Comparison of ENCODE assay signal across 35 cellular contexts in genomic region chr3:3464131-3464530, GRCh38.
"Had no signal": no experiment of that assay in that cellular context is flagged by ENCODE, and none has a peak within 500 bp of the region (broad histone marks: within the 10 kb centered on the region; RNA-seq: fewer than 3 reads in every experiment).

No MANE protein-coding gene starts in this region.

- DNase-seq: activated B cell treated with CpG ODN at 0.5 μM for 24 hours; activated CD4-positive, alpha-beta memory T cell treated with anti-CD3 and anti-CD28 coated beads for 36 hours; activated CD4-positive, alpha-beta T cell treated with anti-CD3 and anti-CD28 coated beads for 4 hours; activated CD4-positive, alpha-beta T cell treated with anti-CD3 and anti-CD28 coated beads, Interleukin-2, amount 10 ng/mL, durations not matched to agents 24 days and 14 days; activated CD4-positive, alpha-beta T cell treated with anti-CD3 and anti-CD28 coated beads, Interleukin-2, amount 50 U/mL, for 1 hour; activated CD4-positive, alpha-beta T cell treated with anti-CD3 and anti-CD28 coated beads, Interleukin-2, amount 50 U/mL, for 4 hours; activated CD4-positive, CD25-positive, alpha-beta regulatory T cell treated with anti-CD3 and anti-CD28 coated beads, Interleukin-2, amount 50 U/mL, for 72 hours; activated CD8-positive, alpha-beta memory T cell treated with anti-CD3 and anti-CD28 coated beads, Interleukin-2, amount 50 U/mL, for 4 hours; activated CD8-positive, alpha-beta T cell treated with anti-CD3 and anti-CD28 coated beads for 36 hours; activated effector memory CD4-positive, alpha-beta T cell treated with anti-CD3 and anti-CD28 coated beads, Interleukin-2, amount 50 U/mL, for 16 hours; activated gamma-delta T cell treated with Interleukin-2 at 50 U/mL for 16 hours; activated naive CD4-positive, alpha-beta T cell; activated naive CD4-positive, alpha-beta T cell treated with anti-CD3 and anti-CD28 coated beads for 36 hours; activated naive CD4-positive, alpha-beta T cell treated with anti-CD3 and anti-CD28 coated beads, Interleukin-2, amount 50 U/mL, for 16 hours; activated naive CD8-positive, alpha-beta T cell treated with anti-CD3 and anti-CD28 coated beads for 36 hours; activated T-cell treated with anti-CD3 and anti-CD28 coated beads for 4 hours; activated T-cell treated with anti-CD3 and anti-CD28 coated beads, Interleukin-2, amount 50 U/mL, for 1 hour; activated T-cell treated with anti-CD3 and anti-CD28 coated beads, Interleukin-2, amount 50 U/mL, for 4 hours; activated T-cell treated with anti-CD3 and anti-CD28 coated beads, Interleukin-2, amount 50 U/mL, for 72 hours; adrenal gland; amniotic stem cell; aorta; body of pancreas; brain microvascular endothelial cell; central memory CD4-positive, alpha-beta T cell; T-helper 1 cell; T-helper 2 cell; T-helper 9 cell had no signal

- H3K4me3 ChIP-seq: adrenal gland, body of pancreas, breast epithelium had no signal

- H3K36me3 Mint-ChIP-seq: activated CD4-positive, alpha-beta memory T cell treated with anti-CD3 and anti-CD28 coated beads for 36 hours; activated naive CD4-positive, alpha-beta T cell treated with anti-CD3 and anti-CD28 coated beads, Interleukin-2, amount 50 U/mL, for 72 hours; activated naive CD8-positive, alpha-beta T cell treated with anti-CD3 and anti-CD28 coated beads for 36 hours had no signal

- H3K27ac ChIP-seq: adrenal gland, body of pancreas, brain microvascular endothelial cell, breast epithelium, VCaP had no signal

- H3K4me1 ChIP-seq: adrenal gland, body of pancreas, breast epithelium had no signal

- H3K36me3 ChIP-seq: adrenal gland, brain microvascular endothelial cell, breast epithelium had no signal

- H3K27me3 ChIP-seq: adrenal gland, body of pancreas, brain microvascular endothelial cell, breast epithelium had no signal

- ATAC-seq: activated CD8-positive, alpha-beta T cell treated with anti-CD3 and anti-CD28 coated beads for 36 hours; activated naive CD4-positive, alpha-beta T cell treated with anti-CD3 and anti-CD28 coated beads, Interleukin-2, amount 50 U/mL, for 72 hours; activated T-cell treated with anti-CD3 and anti-CD28 coated beads, Interleukin-2, amount 50 U/mL, for 4 hours; activated T-cell treated with anti-CD3 and anti-CD28 coated beads, Interleukin-2, amount 50 U/mL, for 72 hours; activated T-helper 17 cell treated with anti-CD3 and anti-CD28 coated beads, Interleukin-2, amount 50 U/mL, for 72 hours; body of pancreas had no signal

- H3K27me3 Mint-ChIP-seq: activated B cell treated with CpG ODN at 0.5 μM for 24 hours; activated CD4-positive, alpha-beta memory T cell treated with anti-CD3 and anti-CD28 coated beads for 36 hours; activated CD4-positive, alpha-beta T cell treated with anti-CD3 and anti-CD28 coated beads, Interleukin-2, amount 10 ng/mL, durations not matched to agents 24 days and 14 days; activated CD8-positive, alpha-beta T cell treated with anti-CD3 and anti-CD28 coated beads for 36 hours; activated naive CD8-positive, alpha-beta T cell treated with anti-CD3 and anti-CD28 coated beads for 36 hours had no signal

- H3K9me3 Mint-ChIP-seq: activated B cell treated with CpG ODN at 0.5 μM for 24 hours; activated CD4-positive, alpha-beta memory T cell treated with anti-CD3 and anti-CD28 coated beads for 36 hours; activated CD4-positive, alpha-beta T cell treated with anti-CD3 and anti-CD28 coated beads, Interleukin-2, amount 10 ng/mL, durations not matched to agents 24 days and 14 days; activated CD8-positive, alpha-beta T cell treated with anti-CD3 and anti-CD28 coated beads for 36 hours; activated naive CD4-positive, alpha-beta T cell treated with anti-CD3 and anti-CD28 coated beads for 36 hours; activated naive CD4-positive, alpha-beta T cell treated with anti-CD3 and anti-CD28 coated beads, Interleukin-2, amount 50 U/mL, for 72 hours; activated naive CD8-positive, alpha-beta T cell treated with anti-CD3 and anti-CD28 coated beads for 36 hours; activated T-cell treated with anti-CD3 and anti-CD28 coated beads, Interleukin-2, amount 50 U/mL, for 4 hours; activated T-cell treated with anti-CD3 and anti-CD28 coated beads, Interleukin-2, amount 50 U/mL, for 72 hours; activated T-helper 1 cell treated with anti-CD3 and anti-CD28 coated beads, Interleukin-12 subunit alpha, Interleukin-12 subunit beta, Interleukin-2, Interleukin-4 antibody, amounts not matched to agents 30 ng/mL and 10 ng/mL and 1 ng/mL, durations not matched to agents 14 hours and 24 hours and 36 hours; activated T-helper 17 cell treated with anti-CD3 and anti-CD28 coated beads, Interleukin-2, amount 50 U/mL, for 72 hours; T-helper 1 cell treated with Interleukin-12 subunit alpha and Interleukin-12 subunit beta and Interleukin-4 antibody, amounts not matched to agents 30 μg/mL and 1 μg/mL, for 36 hours; T-helper 2 cell treated with Interferon-gamma antibody and Interleukin-4, amounts not matched to agents 5 μg/mL and 100 μg/mL, for 36 hours had no signal

- H3K4me3 Mint-ChIP-seq: activated B cell treated with CpG ODN at 0.5 μM for 24 hours; activated CD4-positive, alpha-beta memory T cell treated with anti-CD3 and anti-CD28 coated beads for 36 hours; activated CD4-positive, alpha-beta T cell treated with anti-CD3 and anti-CD28 coated beads, Interleukin-2, amount 10 ng/mL, durations not matched to agents 24 days and 14 days; activated CD8-positive, alpha-beta T cell treated with anti-CD3 and anti-CD28 coated beads for 36 hours; activated naive CD4-positive, alpha-beta T cell treated with anti-CD3 and anti-CD28 coated beads for 36 hours; activated naive CD8-positive, alpha-beta T cell treated with anti-CD3 and anti-CD28 coated beads for 36 hours; activated T-cell treated with anti-CD3 and anti-CD28 coated beads, Interleukin-2, amount 50 U/mL, for 4 hours; activated T-cell treated with anti-CD3 and anti-CD28 coated beads, Interleukin-2, amount 50 U/mL, for 72 hours; activated T-helper 1 cell treated with anti-CD3 and anti-CD28 coated beads, Interleukin-12 subunit alpha, Interleukin-12 subunit beta, Interleukin-2, Interleukin-4 antibody, amounts not matched to agents 30 ng/mL and 10 ng/mL and 1 ng/mL, durations not matched to agents 14 hours and 24 hours and 36 hours; activated T-helper 17 cell treated with anti-CD3 and anti-CD28 coated beads, Interleukin-2, amount 50 U/mL, for 72 hours; T-helper 1 cell treated with Interleukin-12 subunit alpha and Interleukin-12 subunit beta and Interleukin-4 antibody, amounts not matched to agents 30 μg/mL and 1 μg/mL, for 36 hours; T-helper 2 cell treated with Interferon-gamma antibody and Interleukin-4, amounts not matched to agents 5 μg/mL and 100 μg/mL, for 36 hours had no signal

- H3K4me1 Mint-ChIP-seq: activated B cell treated with CpG ODN at 0.5 μM for 24 hours; activated CD4-positive, alpha-beta T cell treated with anti-CD3 and anti-CD28 coated beads, Interleukin-2, amount 10 ng/mL, durations not matched to agents 24 days and 14 days; activated naive CD8-positive, alpha-beta T cell treated with anti-CD3 and anti-CD28 coated beads for 36 hours; activated T-helper 17 cell treated with anti-CD3 and anti-CD28 coated beads, Interleukin-2, amount 50 U/mL, for 72 hours had no signal

- H3K9me3 ChIP-seq: adrenal gland, body of pancreas, breast epithelium had no signal

- H3K27ac Mint-ChIP-seq: activated B cell treated with CpG ODN at 0.5 μM for 24 hours; activated CD4-positive, alpha-beta memory T cell treated with anti-CD3 and anti-CD28 coated beads for 36 hours; activated CD4-positive, alpha-beta T cell treated with anti-CD3 and anti-CD28 coated beads, Interleukin-2, amount 10 ng/mL, durations not matched to agents 24 days and 14 days; activated CD8-positive, alpha-beta T cell treated with anti-CD3 and anti-CD28 coated beads for 36 hours; activated naive CD4-positive, alpha-beta T cell treated with anti-CD3 and anti-CD28 coated beads for 36 hours; activated naive CD4-positive, alpha-beta T cell treated with anti-CD3 and anti-CD28 coated beads, Interleukin-2, amount 50 U/mL, for 72 hours; activated naive CD8-positive, alpha-beta T cell treated with anti-CD3 and anti-CD28 coated beads for 36 hours; activated T-cell treated with anti-CD3 and anti-CD28 coated beads, Interleukin-2, amount 50 U/mL, for 72 hours; activated T-helper 1 cell treated with anti-CD3 and anti-CD28 coated beads, Interleukin-12 subunit alpha, Interleukin-12 subunit beta, Interleukin-2, Interleukin-4 antibody, amounts not matched to agents 30 ng/mL and 10 ng/mL and 1 ng/mL, durations not matched to agents 14 hours and 24 hours and 36 hours; activated T-helper 17 cell treated with anti-CD3 and anti-CD28 coated beads, Interleukin-2, amount 50 U/mL, for 72 hours; T-helper 1 cell treated with Interleukin-12 subunit alpha and Interleukin-12 subunit beta and Interleukin-4 antibody, amounts not matched to agents 30 μg/mL and 1 μg/mL, for 36 hours; T-helper 2 cell treated with Interferon-gamma antibody and Interleukin-4, amounts not matched to agents 5 μg/mL and 100 μg/mL, for 36 hours had no signal
